Comparison of ENCODE assay signal across 1 cellular context in genomic region chr13:91216928-91217700, GRCh38.
TF ChIP-seq lines count a peak whose summit lies in the region.

No MANE protein-coding gene starts in this region.

TF ChIP-seq in GM23338, 12 proteins besides CTCF, POLR2A, EP300 and RAD21:
- TF ChIP-seq ZNF462 (CRISPR knock-in tag; IDR thresholded peaks at IDR 0.05), result no peak
- TF ChIP-seq ZNF114 (CRISPR knock-in tag; IDR thresholded peaks at IDR 0.05), result no peak
- TF ChIP-seq JUNB (IDR thresholded peaks at IDR 0.05; ENCODE audit: unreplicated experiment), result no peak
- no peak for TF ChIP-seq EZH2 (IDR thresholded peaks at IDR 0.05; ENCODE audit: low read depth, unreplicated experiment)
- TF ChIP-seq ZNF331 (CRISPR knock-in tag; IDR thresholded peaks at IDR 0.05; ENCODE audit: low read depth), result no peak
